In the genomic region with DNA sequence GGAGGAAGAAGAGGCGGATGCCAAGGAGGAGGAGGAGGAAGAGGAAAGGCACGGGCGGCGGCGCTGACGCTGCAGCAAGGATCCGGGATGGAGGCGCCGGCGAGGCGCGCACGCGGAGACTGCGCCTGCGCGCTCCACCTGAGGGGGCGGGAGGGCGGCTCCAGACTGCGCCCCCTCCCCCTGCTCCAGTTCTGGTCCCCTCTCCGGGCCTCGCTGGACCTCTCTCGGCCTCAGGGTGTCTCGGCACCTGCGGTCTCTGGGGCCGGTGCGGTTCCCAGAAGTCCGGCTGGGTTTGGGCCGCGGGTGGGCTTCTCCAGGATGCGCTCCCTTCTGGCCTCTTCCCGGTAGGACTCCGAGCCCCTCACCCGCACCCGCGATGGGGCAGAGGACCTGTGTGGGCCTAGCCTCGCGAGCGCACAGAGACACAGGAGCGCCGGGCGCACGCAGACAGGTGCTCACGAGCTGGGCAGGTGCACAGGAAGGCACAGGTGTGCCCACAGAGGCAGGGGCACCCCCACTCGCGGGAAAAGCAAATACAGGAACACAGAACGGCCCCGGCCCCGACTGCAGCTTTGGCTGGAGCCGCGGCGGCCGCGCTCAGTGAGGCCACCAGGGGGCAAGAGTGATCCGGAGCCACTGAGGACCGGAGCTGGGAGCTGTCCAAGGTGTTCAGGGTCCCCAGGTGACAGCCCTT, we compare ENCODE assay signal across 8 cellular contexts. TPM values are rescaled to one million over a fixed set of nuclear protein-coding genes. Genes with fewer than 3 reads are reported as not detected.
DNase-seq lines count a peak whose midpoint lies in the region; ATAC-seq and TF ChIP-seq lines count a peak whose summit lies in the region.

Gene NPDC1, minus strand, starts transcription at position 84 of the 694 bp plus-strand sequence. CDS start 188 bp downstream, outside the sequence.

- H3K4me1 ChIP-seq in prostate gland (replicated peaks), result peaks cover 45% of the 10 kb centered on the region

- no peaks in the 10 kb centered on the region for H3K36me3 ChIP-seq in prostate gland

- peak within 1 kb of the TSS; percentile 85 to 87 for H3K27ac ChIP-seq in prostate gland

- H3K4me3 ChIP-seq in prostate gland, result peak within 1 kb of the TSS; percentile 53 to 58

- ATAC-seq in left ventricle myocardium superior (peak; percentile 74), HG03196 (IDR thresholded peaks at IDR 0.05; ENCODE audit: unreplicated experiment) (no peak)

- intact Hi-C loops in left ventricle myocardium superior (cut with micrococcal nuclease), result no loop called here
- intact Hi-C loops in prostate gland (cut with DNase I), result no loop called here

- no peaks in the 10 kb centered on the region for H3K9me3 ChIP-seq in prostate gland

- TF ChIP-seq CTCF in GM12874 (IDR thresholded peaks at IDR 0.05; ENCODE audit: insufficient read depth, low read depth, low read length), result peak; percentile 93
- peak; percentile 79 to 93 (median 87) for TF ChIP-seq CTCF in prostate gland (IDR thresholded peaks at IDR 0.05)

- no peaks in the 10 kb centered on the region for H3K27me3 ChIP-seq in prostate gland (replicated peaks; ENCODE audit: insufficient read depth)

- no peak for TF ChIP-seq POLR2A in prostate gland (IDR thresholded peaks at IDR 0.05)

- DNase-seq in NCI-H1092 (lab: John Stamatoyannopoulos, UW) (peak; percentile 63), T-helper 1 cell (peak; percentile 57 to 78 (median 70)), amygdala (lab: John Stamatoyannopoulos, UW) (peak in 40 of 56 donors; percentile 21 to 77 (median 56)), left ventricle myocardium superior (peak; percentile 89), prostate gland (ENCODE audit: low spot score) (peak; percentile 84), ureter (ENCODE audit: low spot score) (peak; percentile 83)

- WGBS in prostate gland, result 0% methylated on average over 56 of the region's 56 CpGs

RNA-seq across cellular contexts. Expression of gene NPDC1, which starts in this region (rescaled TPM):
- total RNA-seq in left ventricle myocardium superior (59.0 TPM), prostate gland (100 to 1,000 TPM; 384 to 427 TPM), ureter (138 TPM)
